In genomic region chr2:224585205-224586088, GRCh38 we compare ENCODE assay signal across 8 cellular contexts. TPM values are rescaled to one million over a fixed set of nuclear protein-coding genes. Genes with fewer than 3 reads are reported as not detected.
A peak's percentile ranks its signal among the peaks of the same experiment; 100 is the strongest.
DNase-seq lines count a peak whose midpoint lies in the region; ATAC-seq lines count a peak whose summit lies in the region.

TSS of gene CUL3 (minus strand) at chr2:224585363. CDS start at chr2:224585009, 354 bp downstream.

- peak within 1 kb of the TSS; percentile 89 for H3K4me3 ChIP-seq in CD8-positive, alpha-beta memory T cell (ENCODE audit: low read length)

- H3K27ac Mint-ChIP-seq in CD8-positive, alpha-beta memory T cell: peak within 1 kb of the TSS; percentile 92 to 99 (median 95)

- POLR2A ChIA-PET in CD8-positive, alpha-beta memory T cell (lab: Charles Lee): interaction anchor here (0.5 to 1.6 kb wide), 5 partner anchors 8 to 824 kb away, joined by 3 to 8 read pairs (median 4); no protein-coding TSS in a partner anchor

- peaks cover 37 to 48% (median 44%) of the 10 kb centered on the region in 3 donors for H3K4me1 Mint-ChIP-seq in CD8-positive, alpha-beta memory T cell

- no peaks in the 10 kb centered on the region for H3K27me3 Mint-ChIP-seq in CD8-positive, alpha-beta memory T cell

- peaks cover 0 to 31% (median 5%) of the 10 kb centered on the region in 3 donors for H3K36me3 Mint-ChIP-seq in CD8-positive, alpha-beta memory T cell

- peaks cover 38% of the 10 kb centered on the region for H3K4me1 ChIP-seq in CD8-positive, alpha-beta memory T cell (ENCODE audit: insufficient read depth, low read length)

- ATAC-seq in GM19468 (IDR thresholded peaks at IDR 0.05; ENCODE audit: extremely low read depth, unreplicated experiment): peak; percentile 33

- no peaks in the 10 kb centered on the region for H3K9me3 Mint-ChIP-seq in CD8-positive, alpha-beta memory T cell

- H3K27me3 ChIP-seq in CD8-positive, alpha-beta memory T cell (ENCODE audit: insufficient read depth, low read length, poor library complexity, severe bottlenecking): no peaks in the 10 kb centered on the region

- CTCF ChIA-PET in CD8-positive, alpha-beta memory T cell (lab: Charles Lee): interaction anchor here (0.9 to 1.3 kb wide), 4 partner anchors 17 to 824 kb away, joined by 3 read pairs; no protein-coding TSS in a partner anchor

- peak within 1 kb of the TSS; percentile 64 for H3K27ac ChIP-seq in CD8-positive, alpha-beta memory T cell (ENCODE audit: low read depth, low read length)

- no peaks in the 10 kb centered on the region for H3K36me3 ChIP-seq in CD8-positive, alpha-beta memory T cell (ENCODE audit: insufficient read depth, low read length)

- no peaks in the 10 kb centered on the region for H3K9me3 ChIP-seq in CD8-positive, alpha-beta memory T cell (ENCODE audit: low read length)

- H3K4me3 Mint-ChIP-seq in CD8-positive, alpha-beta memory T cell: peak within 1 kb of the TSS; percentile 96 to 100 (median 98)

- peak; percentile 99 for DNase-seq in CD8-positive, alpha-beta memory T cell
- DNase-seq in HS-5 (ENCODE audit: low read depth) (peak; percentile 93), medulla oblongata (ENCODE audit: extremely low spot score) (peak; percentile 99)
- peak; percentile 99 for DNase-seq in NK-92 treated with Interleukin-12 subunit alpha and Interleukin-12 subunit beta, amount 100 ng/mL, for 24 hours (lab: John Stamatoyannopoulos, UW)
- peak; percentile 99 for DNase-seq in activated CD8-positive, alpha-beta memory T cell treated with anti-CD3 and anti-CD28 coated beads for 24 hours
- DNase-seq in effector CD8-positive, alpha-beta T cell (lab: John Stamatoyannopoulos, UW): peak; percentile 99
- peak; percentile 99 for DNase-seq in stimulated activated CD8-positive, alpha-beta memory T cell treated with anti-CD3 and anti-CD28 coated beads, Interleukin-12 subunit alpha, Interleukin-12 subunit beta, amount 100 ng/mL, for 1 hour (ENCODE audit: low read depth)

RNA-seq across cellular contexts. Expression of gene CUL3, which starts in this region (rescaled TPM):
- 100 to 1,000 TPM; 100 to 104 TPM for total RNA-seq in CD8-positive, alpha-beta memory T cell
- polyA plus RNA-seq in CD8-positive, alpha-beta memory T cell: 58.1 TPM

Comparison
In these comparisons a context has a peak if more than half of its experiments do, and no peak if none do; other contexts are left out.
1. Peak in every context shown above with its lines: DNase-seq, ATAC-seq, H3K4me3 ChIP-seq and H3K27ac ChIP-seq.